In genomic region chr14:22737052-22737451, GRCh38 we compare ENCODE assay signal across 10 cellular contexts.
DNase-seq lines count a peak whose midpoint lies in the region; ATAC-seq, FAIRE-seq and TF ChIP-seq lines count a peak whose summit lies in the region.
"Had no signal": no experiment of that assay in that cellular context is flagged by ENCODE, and none has a peak within 500 bp of the region (broad histone marks: within the 10 kb centered on the region; RNA-seq: fewer than 3 reads in every experiment).

No MANE protein-coding gene starts in this region.

- TF ChIP-seq CTCF in HEK293 (tag by site-specific recombination; IDR thresholded peaks at IDR 0.05) (no peak), brain microvascular endothelial cell (IDR thresholded peaks at IDR 0.05; ENCODE audit: low read depth, low read length, missing control alignments) (no peak)

- no peak for FAIRE-seq in RCC 7860 (lab: Jason Lieb, UNC)

- H3K4me1 ChIP-seq in HEK293 (ENCODE audit: control insufficient read depth, insufficient read depth, low read length): no peaks in the 10 kb centered on the region

- H3K27me3 ChIP-seq in brain microvascular endothelial cell (replicated peaks): no peaks in the 10 kb centered on the region

- CTCF ChIA-PET in HEK293 (lab: Yijun Ruan, JAX): no interaction called here

- DNase-seq in RPMI8226 (peak; percentile 61), RCC 7860 (ENCODE audit: low spot score) (no peak), NCI-H2029 (lab: John Stamatoyannopoulos, UW) (no peak), brain microvascular endothelial cell (no peak)
- peak; percentile 28 to 50 for DNase-seq in stimulated activated CD4-positive, alpha-beta T cell treated with anti-CD3 and anti-CD28 coated beads, Interleukin-15, amount 100 ng/mL, for 48 hours (ENCODE audit: low read depth in 2 of 2)
- DNase-seq: NCI-H510A had no signal

- POLR2A ChIA-PET in HEK293 (lab: Yijun Ruan, JAX): no interaction called here

- ATAC-seq in GM18909 (IDR thresholded peaks at IDR 0.05; ENCODE audit: poor library complexity, unreplicated experiment): peak; percentile 69
- no peak for ATAC-seq in HG03025 (IDR thresholded peaks at IDR 0.05; ENCODE audit: low FRiP score, unreplicated experiment)

- H3K9me3 ChIP-seq in HEK293 (ENCODE audit: control insufficient read depth, insufficient read depth, low read depth, low read length): no peaks in the 10 kb centered on the region

- no peak overlapping the region for H3K27ac ChIP-seq in HEK293 (ENCODE audit: extremely low read depth, low read depth, low read length)
- no peak overlapping the region for H3K27ac ChIP-seq in brain microvascular endothelial cell
- H3K27ac ChIP-seq: skin epidermis had no signal

- in situ Hi-C loops in brain microvascular endothelial cell (cut with HindIII; ENCODE audit: low pct_ligation_motif_present, low sequenced_read_pairs): no loop called here

- H3K4me3 ChIP-seq in HEK293 (ENCODE audit: low read depth, low read length) (no peak overlapping the region), brain microvascular endothelial cell (ENCODE audit: low read depth, low read length) (no peak overlapping the region)
- H3K4me3 ChIP-seq: skin epidermis had no signal

- no peaks in the 10 kb centered on the region for H3K36me3 ChIP-seq in HEK293 (ENCODE audit: control insufficient read depth in 2 of 2, insufficient read depth in 1 of 2, low read length in 2 of 2)
- H3K36me3 ChIP-seq in brain microvascular endothelial cell (replicated peaks): no peaks in the 10 kb centered on the region

TF ChIP-seq in HEK293, 187 proteins besides CTCF, POLR2A, EP300 and RAD21:
- TF ChIP-seq ZSCAN5A (tag by site-specific recombination; IDR thresholded peaks at IDR 0.05) (no peak), ZNF449 (tag by site-specific recombination; IDR thresholded peaks at IDR 0.05) (no peak), YY2 (tag by site-specific recombination; IDR thresholded peaks at IDR 0.05) (peak; percentile 85), ZNF580 (tag by site-specific recombination; IDR thresholded peaks at IDR 0.05) (no peak)

Comparison
In these comparisons a context has a peak if more than half of its experiments do, and no peak if none do; other contexts are left out.
1. DNase-seq: peak in RPMI8226 (single experiment) and stimulated activated CD4-positive, alpha-beta T cell treated with anti-CD3 and anti-CD28 coated beads, Interleukin-15, amount 100 ng/mL, for 48 hours (2 of 2); none in RCC 7860 (single experiment), NCI-H2029 (single experiment) and brain microvascular endothelial cell (single experiment).